21 cellular contexts compared by ENCODE assay signal in genomic region chr6:18600236-18600635, GRCh38.
"Had no signal": no experiment of that assay in that cellular context is flagged by ENCODE, and none has a peak within 500 bp of the region (broad histone marks: within the 10 kb centered on the region; RNA-seq: fewer than 3 reads in every experiment).

No MANE protein-coding gene starts in this region.

- H3K4me1 Mint-ChIP-seq: central memory CD8-positive, alpha-beta T cell had no signal

- H3K4me1 ChIP-seq: breast epithelium, lower lobe of right lung, pancreas, psoas muscle, upper lobe of left lung had no signal

- DNase-seq: activated CD4-positive, alpha-beta memory T cell treated with anti-CD3 and anti-CD28 coated beads for 36 hours; activated CD4-positive, alpha-beta T cell treated with anti-CD3 and anti-CD28 coated beads for 48 hours; activated naive CD4-positive, alpha-beta T cell treated with Interleukin-2 at 50 U/mL for 16 hours; activated naive CD8-positive, alpha-beta T cell treated with anti-CD3 and anti-CD28 coated beads for 36 hours; activated T-cell treated with anti-CD3 and anti-CD28 coated beads, Interleukin-2, amount 50 U/mL, for 48 hours; heart right ventricle; lower lobe of right lung; naive thymus-derived CD4-positive, alpha-beta T cell; pancreas; psoas muscle; spleen; stimulated activated CD4-positive, alpha-beta T cell treated with anti-CD3 and anti-CD28 coated beads, Interleukin-4, amount 100 ng/mL, for 1 hour; stimulated activated naive CD4-positive, alpha-beta T cell treated with Interleukin-2 at 50 U/mL for 16 hours; T-helper 1 cell; upper lobe of left lung had no signal

- H3K9me3 Mint-ChIP-seq: activated CD4-positive, alpha-beta memory T cell treated with anti-CD3 and anti-CD28 coated beads for 36 hours; activated naive CD8-positive, alpha-beta T cell treated with anti-CD3 and anti-CD28 coated beads for 36 hours; central memory CD8-positive, alpha-beta T cell; naive thymus-derived CD4-positive, alpha-beta T cell had no signal

- H3K27ac ChIP-seq: breast epithelium, epithelial cell of prostate, heart right ventricle, lower lobe of right lung, neutrophil, pancreas, psoas muscle, right atrium auricular region, spleen, thoracic aorta, upper lobe of left lung had no signal

- H3K4me3 ChIP-seq: breast epithelium, heart right ventricle, lower lobe of right lung, pancreas, psoas muscle, right atrium auricular region, spleen, thoracic aorta, upper lobe of left lung had no signal

- H3K36me3 Mint-ChIP-seq: activated CD4-positive, alpha-beta memory T cell treated with anti-CD3 and anti-CD28 coated beads for 36 hours; activated naive CD8-positive, alpha-beta T cell treated with anti-CD3 and anti-CD28 coated beads for 36 hours; naive thymus-derived CD4-positive, alpha-beta T cell had no signal

- H3K27ac Mint-ChIP-seq: activated CD4-positive, alpha-beta memory T cell treated with anti-CD3 and anti-CD28 coated beads for 36 hours; activated naive CD8-positive, alpha-beta T cell treated with anti-CD3 and anti-CD28 coated beads for 36 hours; naive thymus-derived CD4-positive, alpha-beta T cell had no signal

- H3K9me3 ChIP-seq: breast epithelium, heart right ventricle, lower lobe of right lung, neutrophil, pancreas, psoas muscle, right atrium auricular region, spleen, thoracic aorta, upper lobe of left lung had no signal

- H3K27me3 ChIP-seq: breast epithelium, neutrophil, pancreas, right atrium auricular region, upper lobe of left lung had no signal

- H3K36me3 ChIP-seq: breast epithelium, heart right ventricle, lower lobe of right lung, neutrophil, pancreas, right atrium auricular region, spleen, thoracic aorta, upper lobe of left lung had no signal

- H3K4me3 Mint-ChIP-seq: activated CD4-positive, alpha-beta memory T cell treated with anti-CD3 and anti-CD28 coated beads for 36 hours; activated naive CD8-positive, alpha-beta T cell treated with anti-CD3 and anti-CD28 coated beads for 36 hours; central memory CD8-positive, alpha-beta T cell; naive thymus-derived CD4-positive, alpha-beta T cell had no signal
